ENCODE assay signal across 1 cellular context in genomic region chr11:14645247-14645912, GRCh38.
TF ChIP-seq lines count a peak whose summit lies in the region.

No MANE protein-coding gene starts in this region.

TF ChIP-seq in H1, 55 proteins besides CTCF, POLR2A, EP300 and RAD21:
- TF ChIP-seq TAF1 (IDR thresholded peaks at IDR 0.05; ENCODE audit: low read depth, low read length) (no peak), RBBP5 (IDR thresholded peaks at IDR 0.05; ENCODE audit: borderline replicate concordance, low read depth, low read length) (no peak), JUN (IDR thresholded peaks at IDR 0.05; ENCODE audit: low read depth, low read length) (no peak), CHD1 (IDR thresholded peaks at IDR 0.05; ENCODE audit: low read depth, low read length) (no peak), BACH1 (IDR thresholded peaks at IDR 0.05; ENCODE audit: low read length) (no peak), CEBPB (IDR thresholded peaks at IDR 0.05; ENCODE audit: low read depth, low read length) (no peak), KDM5A (IDR thresholded peaks at IDR 0.05; ENCODE audit: low read length) (no peak), TEAD4 (IDR thresholded peaks at IDR 0.05; ENCODE audit: low read depth, low read length) (no peak), SIRT6 (IDR thresholded peaks at IDR 0.05; ENCODE audit: low read length) (no peak), EGR1 (IDR thresholded peaks at IDR 0.05; ENCODE audit: borderline replicate concordance, low read depth, low read length) (no peak), ZNF274 (IDR thresholded peaks at IDR 0.05; ENCODE audit: borderline replicate concordance, extremely low read depth, low read length) (no peak), PHF8 (conservative IDR thresholded peaks at IDR 0.05; ENCODE audit: low read depth, low read length) (no peak), GABPA (IDR thresholded peaks at IDR 0.05; ENCODE audit: borderline replicate concordance, insufficient read depth, low read length) (no peak), SP1 (IDR thresholded peaks at IDR 0.05; ENCODE audit: low read depth, low read length) (no peak), SUZ12 (IDR thresholded peaks at IDR 0.05; ENCODE audit: low read length) (no peak; the same call in 1 of the 2 replicates), TAF7 (optimal IDR thresholded peaks at IDR 0.05; ENCODE audit: borderline replicate concordance, low read depth, low read length) (no peak), NANOG (IDR thresholded peaks at IDR 0.05; ENCODE audit: insufficient read depth, low read depth, low read length, poor library complexity, severe bottlenecking) (no peak)
